ENCODE assay signal across 35 cellular contexts in genomic region chr17:33017366-33017765, GRCh38. TPM values are rescaled to one million over a fixed set of nuclear protein-coding genes. Genes with fewer than 3 reads are reported as not detected.
"Had no signal": no experiment of that assay in that cellular context is flagged by ENCODE, and none has a peak within 500 bp of the region (broad histone marks: within the 10 kb centered on the region; RNA-seq: fewer than 3 reads in every experiment).

No MANE protein-coding gene starts in this region.

- H3K4me1 ChIP-seq: ascending aorta had no signal

- H3K36me3 ChIP-seq: ascending aorta had no signal

- H3K27me3 ChIP-seq: ascending aorta had no signal

- H3K36me3 Mint-ChIP-seq: activated CD4-positive, alpha-beta memory T cell treated with anti-CD3 and anti-CD28 coated beads for 36 hours; activated naive CD4-positive, alpha-beta T cell treated with anti-CD3 and anti-CD28 coated beads, Interleukin-2, amount 10 ng/mL, durations not matched to agents 7 days and 5 days; activated naive CD4-positive, alpha-beta T cell treated with anti-CD3 and anti-CD28 coated beads, Interleukin-2, amount 50 U/mL, for 24 hours; activated naive CD8-positive, alpha-beta T cell; activated naive CD8-positive, alpha-beta T cell treated with anti-CD3 and anti-CD28 coated beads, Interleukin-2, amount 10 ng/mL, durations not matched to agents 7 days and 5 days; brain had no signal

- H3K27ac ChIP-seq: ascending aorta, VCaP had no signal

- ATAC-seq: activated CD8-positive, alpha-beta T cell treated with anti-CD3 and anti-CD28 coated beads for 36 hours; activated naive CD8-positive, alpha-beta T cell treated with anti-CD3 and anti-CD28 coated beads, Interleukin-2, amount 50 U/mL, for 24 hours had no signal

- H3K4me3 ChIP-seq: ascending aorta had no signal

- H3K4me3 Mint-ChIP-seq: activated B cell treated with CpG ODN at 0.5 μM for 24 hours; activated CD4-positive, alpha-beta memory T cell treated with anti-CD3 and anti-CD28 coated beads for 36 hours; activated CD4-positive, alpha-beta T cell treated with anti-CD3 and anti-CD28 coated beads, Interleukin-2, amount 10 ng/mL, durations not matched to agents 24 days and 14 days; activated CD8-positive, alpha-beta T cell treated with anti-CD3 and anti-CD28 coated beads for 36 hours; activated naive CD4-positive, alpha-beta T cell treated with anti-CD3 and anti-CD28 coated beads, Interleukin-2, amount 10 ng/mL, durations not matched to agents 7 days and 5 days; activated naive CD4-positive, alpha-beta T cell treated with anti-CD3 and anti-CD28 coated beads, Interleukin-2, amount 50 U/mL, for 24 hours; activated naive CD8-positive, alpha-beta T cell; activated naive CD8-positive, alpha-beta T cell treated with anti-CD3 and anti-CD28 coated beads, Interleukin-2, amount 10 ng/mL, durations not matched to agents 7 days and 5 days; activated naive CD8-positive, alpha-beta T cell treated with anti-CD3 and anti-CD28 coated beads, Interleukin-2, amount 50 U/mL, for 24 hours; brain; T-helper 1 cell treated with Interleukin-12 subunit alpha and Interleukin-12 subunit beta and Interleukin-4 antibody, amounts not matched to agents 30 μg/mL and 1 μg/mL, for 36 hours; T-helper 2 cell treated with Interferon-gamma antibody and Interleukin-4, amounts not matched to agents 5 μg/mL and 100 μg/mL, for 36 hours had no signal

- H3K4me1 Mint-ChIP-seq: activated B cell treated with CpG ODN at 0.5 μM for 24 hours; activated CD4-positive, alpha-beta T cell treated with anti-CD3 and anti-CD28 coated beads, Interleukin-2, amount 10 ng/mL, durations not matched to agents 24 days and 14 days; activated naive CD4-positive, alpha-beta T cell treated with anti-CD3 and anti-CD28 coated beads, Interleukin-2, amount 10 ng/mL, durations not matched to agents 7 days and 5 days; activated naive CD4-positive, alpha-beta T cell treated with anti-CD3 and anti-CD28 coated beads, Interleukin-2, amount 50 U/mL, for 24 hours; activated naive CD8-positive, alpha-beta T cell treated with anti-CD3 and anti-CD28 coated beads, Interleukin-2, amount 10 ng/mL, durations not matched to agents 7 days and 5 days; activated naive CD8-positive, alpha-beta T cell treated with anti-CD3 and anti-CD28 coated beads, Interleukin-2, amount 50 U/mL, for 24 hours had no signal

- H3K9me3 Mint-ChIP-seq: activated B cell treated with CpG ODN at 0.5 μM for 24 hours; activated CD4-positive, alpha-beta memory T cell treated with anti-CD3 and anti-CD28 coated beads for 36 hours; activated CD4-positive, alpha-beta T cell treated with anti-CD3 and anti-CD28 coated beads, Interleukin-2, amount 10 ng/mL, durations not matched to agents 24 days and 14 days; activated CD8-positive, alpha-beta T cell treated with anti-CD3 and anti-CD28 coated beads for 36 hours; activated naive CD4-positive, alpha-beta T cell treated with anti-CD3 and anti-CD28 coated beads, Interleukin-2, amount 10 ng/mL, durations not matched to agents 7 days and 5 days; activated naive CD4-positive, alpha-beta T cell treated with anti-CD3 and anti-CD28 coated beads, Interleukin-2, amount 50 U/mL, for 24 hours; activated naive CD8-positive, alpha-beta T cell treated with anti-CD3 and anti-CD28 coated beads, Interleukin-2, amount 10 ng/mL, durations not matched to agents 7 days and 5 days; activated naive CD8-positive, alpha-beta T cell treated with anti-CD3 and anti-CD28 coated beads, Interleukin-2, amount 50 U/mL, for 24 hours; activated T-helper 2 cell treated with anti-CD3 and anti-CD28 coated beads, Interferon-gamma antibody, Interleukin-2, Interleukin-4, amounts not matched to agents 10 μg/mL and 5 μg/mL and 100 μg/mL, durations not matched to agents 14 hours and 24 hours and 36 hours; brain; T-helper 1 cell treated with Interleukin-12 subunit alpha and Interleukin-12 subunit beta and Interleukin-4 antibody, amounts not matched to agents 30 μg/mL and 1 μg/mL, for 36 hours; T-helper 2 cell treated with Interferon-gamma antibody and Interleukin-4, amounts not matched to agents 5 μg/mL and 100 μg/mL, for 36 hours had no signal

- H3K9me3 ChIP-seq: ascending aorta had no signal

- DNase-seq: activated B cell treated with CpG ODN at 0.5 μM for 24 hours; activated CD4-positive, alpha-beta memory T cell treated with anti-CD3 and anti-CD28 coated beads for 36 hours; activated CD4-positive, alpha-beta T cell treated with anti-CD3 and anti-CD28 coated beads for 4 hours; activated CD4-positive, alpha-beta T cell treated with anti-CD3 and anti-CD28 coated beads, Interleukin-2, amount 10 ng/mL, durations not matched to agents 24 days and 14 days; activated CD4-positive, alpha-beta T cell treated with anti-CD3 and anti-CD28 coated beads, Interleukin-2, amount 50 U/mL, for 1 hour; activated CD4-positive, alpha-beta T cell treated with anti-CD3 and anti-CD28 coated beads, Interleukin-2, amount 50 U/mL, for 4 hours; activated CD4-positive, CD25-positive, alpha-beta regulatory T cell treated with anti-CD3 and anti-CD28 coated beads, Interleukin-2, amount 50 U/mL, for 72 hours; activated CD8-positive, alpha-beta memory T cell treated with anti-CD3 and anti-CD28 coated beads, Interleukin-2, amount 50 U/mL, for 4 hours; activated CD8-positive, alpha-beta T cell treated with anti-CD3 and anti-CD28 coated beads for 36 hours; activated effector memory CD4-positive, alpha-beta T cell treated with Interleukin-2 at 50 U/mL for 16 hours; activated gamma-delta T cell; activated naive CD4-positive, alpha-beta T cell treated with anti-CD3 and anti-CD28 coated beads, Interleukin-2, amount 10 ng/mL, durations not matched to agents 7 days and 5 days; activated naive CD4-positive, alpha-beta T cell treated with Interleukin-2 at 50 U/mL for 16 hours; activated naive CD8-positive, alpha-beta T cell treated with anti-CD3 and anti-CD28 coated beads, Interleukin-2, amount 10 ng/mL, durations not matched to agents 7 days and 5 days; activated naive CD8-positive, alpha-beta T cell treated with anti-CD3 and anti-CD28 coated beads, Interleukin-2, amount 50 U/mL, for 24 hours; activated T-cell treated with anti-CD3 and anti-CD28 coated beads for 4 hours; activated T-cell treated with anti-CD3 and anti-CD28 coated beads, Interleukin-2, amount 50 U/mL, for 1 hour; activated T-cell treated with anti-CD3 and anti-CD28 coated beads, Interleukin-2, amount 50 U/mL, for 48 hours; amygdala; anterior cingulate cortex; central memory CD4-positive, alpha-beta T cell; SW 1271; T-helper 1 cell; T-helper 2 cell; T-helper 9 cell had no signal

- H3K27me3 Mint-ChIP-seq: activated B cell treated with CpG ODN at 0.5 μM for 24 hours; activated CD4-positive, alpha-beta T cell treated with anti-CD3 and anti-CD28 coated beads, Interleukin-2, amount 10 ng/mL, durations not matched to agents 24 days and 14 days; activated naive CD4-positive, alpha-beta T cell treated with anti-CD3 and anti-CD28 coated beads, Interleukin-2, amount 50 U/mL, for 24 hours; activated naive CD8-positive, alpha-beta T cell had no signal

RNA-seq across cellular contexts. Expression of gene SPACA3, which starts 25.7 kb away (rescaled TPM):
- total RNA-seq: activated B cell treated with CpG ODN at 0.5 μM for 24 hours; activated CD4-positive, alpha-beta memory T cell treated with anti-CD3 and anti-CD28 coated beads for 36 hours; activated CD4-positive, alpha-beta T cell treated with anti-CD3 and anti-CD28 coated beads, Interleukin-2, amount 10 ng/mL, durations not matched to agents 24 days and 14 days; activated CD8-positive, alpha-beta memory T cell treated with anti-CD3 and anti-CD28 coated beads for 36 hours; activated CD8-positive, alpha-beta T cell treated with anti-CD3 and anti-CD28 coated beads for 36 hours; activated naive CD8-positive, alpha-beta T cell treated with anti-CD3 and anti-CD28 coated beads, Interleukin-2, amount 10 ng/mL, durations not matched to agents 7 days and 5 days; activated T-helper 2 cell treated with anti-CD3 and anti-CD28 coated beads, Interferon-gamma antibody, Interleukin-2, Interleukin-4, amounts not matched to agents 10 μg/mL and 5 μg/mL and 100 μg/mL, durations not matched to agents 14 hours and 24 hours and 36 hours; ascending aorta; cardiac septum had no signal
